Comparison of ENCODE assay signal across 15 cellular contexts in the genomic region with DNA sequence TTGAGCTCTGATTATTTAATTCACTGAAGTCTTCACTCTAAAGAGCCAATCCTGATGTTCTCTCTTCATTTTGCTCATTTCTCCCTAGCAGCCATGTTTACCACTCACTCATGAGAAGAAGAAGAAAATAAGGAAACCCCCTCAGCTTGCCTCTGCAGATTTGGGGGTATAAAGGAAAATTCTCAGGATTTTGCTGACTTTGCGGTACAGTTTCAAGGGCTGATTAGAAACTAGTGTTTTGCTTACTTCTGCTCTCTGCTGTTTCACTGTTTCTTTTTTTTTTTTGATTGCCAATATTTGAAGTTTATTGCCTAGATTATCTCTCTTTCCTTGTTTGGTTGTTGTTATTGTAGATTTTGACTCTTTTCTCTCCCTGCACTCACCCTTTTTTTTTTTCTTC.
"Had no signal": no experiment of that assay in that cellular context is flagged by ENCODE, and none has a peak within 500 bp of the region (broad histone marks: within the 10 kb centered on the region; RNA-seq: fewer than 3 reads in every experiment).

No MANE protein-coding gene starts in this region.

- H3K4me3 ChIP-seq: breast epithelium, dorsolateral prefrontal cortex, left lung, suprapubic skin had no signal

- H3K4me1 ChIP-seq: breast epithelium had no signal

- H3K4me3 Mint-ChIP-seq: activated CD4-positive, alpha-beta T cell treated with anti-CD3 and anti-CD28 coated beads, Interleukin-2, amount 10 ng/mL, durations not matched to agents 7 days and 5 days; activated naive CD8-positive, alpha-beta T cell treated with anti-CD3 and anti-CD28 coated beads for 36 hours; naive B cell; T-cell; type B pancreatic cell had no signal

- DNase-seq: activated CD4-positive, alpha-beta T cell treated with anti-CD3 and anti-CD28 coated beads, Interleukin-2, amount 10 ng/mL, durations not matched to agents 7 days and 5 days; activated gamma-delta T cell; activated naive CD8-positive, alpha-beta T cell treated with anti-CD3 and anti-CD28 coated beads for 36 hours; anterior cingulate cortex; dorsolateral prefrontal cortex; islet precursor cell; left lung; mammary epithelial cell; naive B cell; stimulated activated naive CD4-positive, alpha-beta T cell treated with Interleukin-2 at 50 U/mL for 16 hours; T-cell had no signal

- H3K27ac Mint-ChIP-seq: activated CD4-positive, alpha-beta T cell treated with anti-CD3 and anti-CD28 coated beads, Interleukin-2, amount 10 ng/mL, durations not matched to agents 7 days and 5 days; activated naive CD8-positive, alpha-beta T cell treated with anti-CD3 and anti-CD28 coated beads for 36 hours; type B pancreatic cell had no signal

- H3K36me3 ChIP-seq: breast epithelium had no signal

- H3K9me3 Mint-ChIP-seq: activated CD4-positive, alpha-beta T cell treated with anti-CD3 and anti-CD28 coated beads, Interleukin-2, amount 10 ng/mL, durations not matched to agents 7 days and 5 days; activated naive CD8-positive, alpha-beta T cell treated with anti-CD3 and anti-CD28 coated beads for 36 hours; naive B cell; T-cell; type B pancreatic cell had no signal

- H3K9me3 ChIP-seq: breast epithelium, left lung, neutrophil, suprapubic skin had no signal

- H3K27me3 ChIP-seq: breast epithelium, dorsolateral prefrontal cortex, left lung, neutrophil, suprapubic skin had no signal

- H3K4me1 Mint-ChIP-seq: activated naive CD8-positive, alpha-beta T cell treated with anti-CD3 and anti-CD28 coated beads for 36 hours had no signal

- H3K27me3 Mint-ChIP-seq: activated CD4-positive, alpha-beta T cell treated with anti-CD3 and anti-CD28 coated beads, Interleukin-2, amount 10 ng/mL, durations not matched to agents 7 days and 5 days; activated naive CD8-positive, alpha-beta T cell treated with anti-CD3 and anti-CD28 coated beads for 36 hours; naive B cell; T-cell; type B pancreatic cell had no signal

- ATAC-seq: left lung, T-cell had no signal

- H3K27ac ChIP-seq: breast epithelium, dorsolateral prefrontal cortex, left lung, neutrophil, suprapubic skin had no signal
